Comparison of ENCODE assay signal across 2 cellular contexts in the genomic region with DNA sequence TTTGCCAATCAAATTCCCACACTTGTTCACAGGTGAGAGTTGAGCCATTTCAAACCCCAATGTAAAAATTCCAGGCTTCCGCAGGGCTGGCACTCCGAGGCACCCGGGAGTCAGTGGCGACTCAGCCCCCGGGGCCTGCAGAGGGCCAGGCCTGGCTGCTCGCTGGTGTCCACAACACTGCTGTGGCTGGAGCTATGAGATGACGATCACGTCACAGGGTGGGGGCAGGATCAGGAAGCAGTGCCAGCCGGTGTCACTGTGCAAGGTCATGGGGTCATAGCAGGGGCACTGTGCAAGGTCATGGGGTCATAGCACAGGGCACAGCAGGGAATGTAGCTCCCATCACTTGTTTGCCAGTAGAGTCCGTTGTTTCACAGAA.
A peak's percentile ranks its signal among the peaks of the same experiment; 100 is the strongest.
TF ChIP-seq lines count a peak whose summit lies in the region.

No MANE protein-coding gene starts in this region.

TF ChIP-seq in HEK293, 187 proteins besides CTCF, POLR2A, EP300 and RAD21:
- TF ChIP-seq ZNF521 (tag by site-specific recombination; IDR thresholded peaks at IDR 0.05) (no peak), ZNF658 (tag by site-specific recombination; IDR thresholded peaks at IDR 0.05) (no peak), GLIS1 (tag by site-specific recombination; IDR thresholded peaks at IDR 0.05) (no peak), BCL11B (tag by site-specific recombination; IDR thresholded peaks at IDR 0.05; ENCODE audit: low read depth) (peak; percentile 18; the same call in 1 of the 2 replicates), ZBTB11 (tag by site-specific recombination; conservative IDR thresholded peaks at IDR 0.05; ENCODE audit: low read depth) (no peak), BCL11A (tag by site-specific recombination; IDR thresholded peaks at IDR 0.05; ENCODE audit: low read depth) (peak; percentile 74; the same call in 1 of the 2 replicates)

TF ChIP-seq in H1, 55 proteins besides CTCF, POLR2A, EP300 and RAD21:
- no peak for TF ChIP-seq KDM1A (IDR thresholded peaks at IDR 0.05; ENCODE audit: borderline replicate concordance, low read length)
- no peak for TF ChIP-seq CHD2 (IDR thresholded peaks at IDR 0.05; ENCODE audit: low read length)
- no peak for TF ChIP-seq SIX5 (IDR thresholded peaks at IDR 0.05; ENCODE audit: low read depth, low read length)
- no peak for TF ChIP-seq CBX5 (IDR thresholded peaks at IDR 0.05; ENCODE audit: low read depth, low read length)
- no peak for TF ChIP-seq PHF8 (conservative IDR thresholded peaks at IDR 0.05; ENCODE audit: low read depth, low read length)
- TF ChIP-seq TEAD4 (IDR thresholded peaks at IDR 0.05; ENCODE audit: low read depth, low read length), result no peak
- TF ChIP-seq ZNF274 (IDR thresholded peaks at IDR 0.05; ENCODE audit: borderline replicate concordance, extremely low read depth, low read length), result no peak
- no peak for TF ChIP-seq SRF (IDR thresholded peaks at IDR 0.05; ENCODE audit: low read depth, low read length)
- TF ChIP-seq SAP30 (IDR thresholded peaks at IDR 0.05; ENCODE audit: insufficient read depth, insufficient replicate concordance, low read length), result no peak
- no peak for TF ChIP-seq POLR2AphosphoS5 (IDR thresholded peaks at IDR 0.05; ENCODE audit: low read depth, low read length)
- no peak for TF ChIP-seq SUZ12 (IDR thresholded peaks at IDR 0.05; ENCODE audit: low read length)
- TF ChIP-seq SP2 (IDR thresholded peaks at IDR 0.05; ENCODE audit: low read length), result no peak
- no peak for TF ChIP-seq E2F6 (IDR thresholded peaks at IDR 0.05)
- no peak for TF ChIP-seq SIRT6 (IDR thresholded peaks at IDR 0.05; ENCODE audit: low read length)
- no peak for TF ChIP-seq EGR1 (IDR thresholded peaks at IDR 0.05; ENCODE audit: borderline replicate concordance, low read depth, low read length)
- no peak for TF ChIP-seq SP4 (IDR thresholded peaks at IDR 0.05; ENCODE audit: low read length)
